ENCODE assay signal across 8 cellular contexts in genomic region chr1:6519935-6520621, GRCh38. TPM values are rescaled to one million over a fixed set of nuclear protein-coding genes. Genes with fewer than 3 reads are reported as not detected.
DNase-seq lines count a peak whose midpoint lies in the region; ATAC-seq, FAIRE-seq and TF ChIP-seq lines count a peak whose summit lies in the region.

No MANE protein-coding gene starts in this region.

- TF ChIP-seq POLR2A in H54 (IDR thresholded peaks at IDR 0.05; ENCODE audit: low read depth, low read length) (no peak), uterus (IDR thresholded peaks at IDR 0.05) (no peak)

- H3K9me3 ChIP-seq in RWPE2 (ENCODE audit: severe bottlenecking) (no peaks in the 10 kb centered on the region), uterus (no peaks in the 10 kb centered on the region)

- peak; percentile 6 for FAIRE-seq in H54 (lab: Jason Lieb, UNC)

- no peak for TF ChIP-seq CTCF in RWPE2 (IDR thresholded peaks at IDR 0.05; ENCODE audit: poor library complexity, severe bottlenecking)
- TF ChIP-seq CTCF in uterus (IDR thresholded peaks at IDR 0.05) = no peak

- H3K27ac ChIP-seq in RWPE2 (ENCODE audit: poor library complexity, severe bottlenecking) = no peak overlapping the region
- no peak overlapping the region for H3K27ac ChIP-seq in uterus

- ATAC-seq in RWPE2 (ENCODE audit: low read depth) = peak; percentile 83
- no peak for ATAC-seq in HG02970 (IDR thresholded peaks at IDR 0.05; ENCODE audit: low FRiP score, unreplicated experiment)

- peak; percentile 72 for DNase-seq in H54 (ENCODE audit: insufficient read length, low spot score)
- no peak for DNase-seq in RWPE2 (ENCODE audit: low spot score)
- peak in 28 of 42 donors; percentile 37 to 82 (median 63) for DNase-seq in head of caudate nucleus
- DNase-seq in putamen (ENCODE audit: low spot score) = peak; percentile 46
- DNase-seq in mucosa of gallbladder (ENCODE audit: low spot score) = no peak
- no peak for DNase-seq in activated T-cell treated with anti-CD3 and anti-CD28 coated beads, Interleukin-2, amount 50 U/mL, for 48 hours
- DNase-seq in uterus = no peak

- H3K4me1 ChIP-seq in RWPE2 (ENCODE audit: insufficient read depth, poor library complexity, severe bottlenecking) (peaks cover 11% of the 10 kb centered on the region), uterus (no peaks in the 10 kb centered on the region)

- H3K36me3 ChIP-seq in RWPE2 (ENCODE audit: low read depth) = peaks cover 1% of the 10 kb centered on the region
- no peaks in the 10 kb centered on the region for H3K36me3 ChIP-seq in uterus

- H3K4me3 ChIP-seq in RWPE2 (ENCODE audit: severe bottlenecking) (no peak overlapping the region), uterus (no peak overlapping the region)

- H3K27me3 ChIP-seq in RWPE2 (ENCODE audit: insufficient read depth, poor library complexity, severe bottlenecking) (no peaks in the 10 kb centered on the region), uterus (no peaks in the 10 kb centered on the region)

- intact Hi-C loops in head of caudate nucleus (cut with DNase I) = no loop called here
- intact Hi-C loops in uterus (cut with DNase I; ENCODE audit: low total_unique reads) = no loop called here

RNA-seq across cellular contexts. Expression of gene PLEKHG5, which starts 28.6 kb away (rescaled TPM):
- 18.5 TPM for total RNA-seq in mucosa of gallbladder
- total RNA-seq in uterus = 10 to 100 TPM in 2 of 4 donors, 1 to 10 TPM in 2; 2.6 to 23.7 (median 8.2) TPM

RNA-seq across cellular contexts. Expression of gene NOL9, which starts 34.2 kb away (rescaled TPM):
- total RNA-seq in mucosa of gallbladder (24.2 TPM), uterus (10 to 100 TPM in 2 of 4 donors, 1 to 10 TPM in 2; 4.7 to 44.8 (median 23.7) TPM)

RNA-seq across cellular contexts. Expression of gene TAS1R1, which starts 35.0 kb away (rescaled TPM):
- total RNA-seq in mucosa of gallbladder (0.49 TPM), uterus (not detected)

RNA-seq across cellular contexts. Expression of gene TNFRSF25, which starts 54.1 kb away (rescaled TPM):
- total RNA-seq in mucosa of gallbladder (20.6 TPM), uterus (10 to 100 TPM in 1 of 4 donors, 1 to 10 TPM in 3; 1.0 to 11.1 (median 4.8) TPM)

RNA-seq across cellular contexts. Expression of gene ZBTB48, which starts 59.7 kb away (rescaled TPM):
- total RNA-seq in mucosa of gallbladder (55.1 TPM), uterus (10 to 100 TPM; 26.5 to 79.7 (median 47.6) TPM)

Comparison
In these comparisons a context has a peak if more than half of its experiments do, and no peak if none do; other contexts are left out.
1. DNase-seq: peak in H54 (single experiment), head of caudate nucleus (28 of 42) and putamen (single experiment); none in RWPE2 (single experiment), mucosa of gallbladder (single experiment), activated T-cell treated with anti-CD3 and anti-CD28 coated beads, Interleukin-2, amount 50 U/mL, for 48 hours (0 of 2) and uterus (0 of 2).